Comparison of ENCODE assay signal across 11 cellular contexts in genomic region chr18:58769321-58769720, GRCh38.
"Had no signal": no experiment of that assay in that cellular context is flagged by ENCODE, and none has a peak within 500 bp of the region (broad histone marks: within the 10 kb centered on the region; RNA-seq: fewer than 3 reads in every experiment).

No MANE protein-coding gene starts in this region.

- DNase-seq: activated CD4-positive, alpha-beta memory T cell treated with anti-CD3 and anti-CD28 coated beads, Interleukin-2, amount 10 ng/mL, durations not matched to agents 7 days and 5 days; activated CD4-positive, alpha-beta T cell treated with anti-CD3 and anti-CD28 coated beads for 48 hours; activated naive CD4-positive, alpha-beta T cell; activated naive CD8-positive, alpha-beta T cell treated with anti-CD3 and anti-CD28 coated beads for 36 hours; activated T-cell treated with anti-CD3 and anti-CD28 coated beads, Interleukin-2, amount 50 U/mL, for 1 hour; cortex of kidney; left ventricle myocardium inferior; naive thymus-derived CD8-positive, alpha-beta T cell; spleen; stimulated activated CD4-positive, alpha-beta T cell treated with anti-CD3 and anti-CD28 coated beads, Interleukin-4, amount 100 ng/mL, for 24 hours; stimulated activated naive CD4-positive, alpha-beta T cell treated with Interleukin-2 at 50 U/mL for 16 hours had no signal

- H3K36me3 ChIP-seq: left ventricle myocardium inferior, spleen had no signal
